In the genomic region with DNA sequence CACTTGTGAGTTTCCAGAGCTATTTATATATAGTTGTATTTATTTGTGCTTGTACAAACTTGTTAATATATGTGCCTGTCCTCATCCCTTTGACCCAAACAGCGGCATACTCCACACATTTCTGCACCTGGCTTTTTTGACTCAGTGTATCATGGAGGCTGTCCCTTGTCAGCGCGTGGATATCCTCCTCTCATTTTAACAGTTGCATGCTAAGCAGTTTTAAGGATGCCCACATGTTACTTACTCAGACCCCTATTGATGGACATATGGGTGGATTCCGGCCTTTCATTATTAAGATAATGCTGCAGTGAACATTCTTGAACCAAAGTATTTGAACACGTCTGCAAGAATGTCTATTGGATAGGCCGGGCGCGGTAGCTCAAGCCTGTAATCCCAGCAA, we compare ENCODE assay signal across 1 cellular context.
TF ChIP-seq lines count a peak whose summit lies in the region.

No MANE protein-coding gene starts in this region.

TF ChIP-seq in HEK293, 187 proteins besides CTCF, POLR2A, EP300 and RAD21 (continued from another document):
- TF ChIP-seq, protein P1, sequence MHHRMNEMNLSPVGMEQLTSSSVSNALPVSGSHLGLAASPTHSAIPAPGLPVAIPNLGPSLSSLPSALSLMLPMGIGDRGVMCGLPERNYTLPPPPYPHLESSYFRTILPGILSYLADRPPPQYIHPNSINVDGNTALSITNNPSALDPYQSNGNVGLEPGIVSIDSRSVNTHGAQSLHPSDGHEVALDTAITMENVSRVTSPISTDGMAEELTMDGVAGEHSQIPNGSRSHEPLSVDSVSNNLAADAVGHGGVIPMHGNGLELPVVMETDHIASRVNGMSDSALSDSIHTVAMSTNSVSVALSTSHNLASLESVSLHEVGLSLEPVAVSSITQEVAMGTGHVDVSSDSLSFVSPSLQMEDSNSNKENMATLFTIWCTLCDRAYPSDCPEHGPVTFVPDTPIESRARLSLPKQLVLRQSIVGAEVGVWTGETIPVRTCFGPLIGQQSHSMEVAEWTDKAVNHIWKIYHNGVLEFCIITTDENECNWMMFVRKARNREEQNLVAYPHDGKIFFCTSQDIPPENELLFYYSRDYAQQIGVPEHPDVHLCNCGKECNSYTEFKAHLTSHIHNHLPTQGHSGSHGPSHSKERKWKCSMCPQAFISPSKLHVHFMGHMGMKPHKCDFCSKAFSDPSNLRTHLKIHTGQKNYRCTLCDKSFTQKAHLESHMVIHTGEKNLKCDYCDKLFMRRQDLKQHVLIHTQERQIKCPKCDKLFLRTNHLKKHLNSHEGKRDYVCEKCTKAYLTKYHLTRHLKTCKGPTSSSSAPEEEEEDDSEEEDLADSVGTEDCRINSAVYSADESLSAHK (tag by site-specific recombination; IDR thresholded peaks at IDR 0.05) = 0 out of 2 replicates have a peak, but pooled peaks have one; percentile 23
